1 cellular context compared by ENCODE assay signal in genomic region chr1:3115275-3116149, GRCh38.
TF ChIP-seq lines count a peak whose summit lies in the region.

No MANE protein-coding gene starts in this region.

TF ChIP-seq in HepG2, 621 proteins besides CTCF, POLR2A, EP300 and RAD21 (continued from another document and continues in another):
- TF ChIP-seq, protein P1, sequence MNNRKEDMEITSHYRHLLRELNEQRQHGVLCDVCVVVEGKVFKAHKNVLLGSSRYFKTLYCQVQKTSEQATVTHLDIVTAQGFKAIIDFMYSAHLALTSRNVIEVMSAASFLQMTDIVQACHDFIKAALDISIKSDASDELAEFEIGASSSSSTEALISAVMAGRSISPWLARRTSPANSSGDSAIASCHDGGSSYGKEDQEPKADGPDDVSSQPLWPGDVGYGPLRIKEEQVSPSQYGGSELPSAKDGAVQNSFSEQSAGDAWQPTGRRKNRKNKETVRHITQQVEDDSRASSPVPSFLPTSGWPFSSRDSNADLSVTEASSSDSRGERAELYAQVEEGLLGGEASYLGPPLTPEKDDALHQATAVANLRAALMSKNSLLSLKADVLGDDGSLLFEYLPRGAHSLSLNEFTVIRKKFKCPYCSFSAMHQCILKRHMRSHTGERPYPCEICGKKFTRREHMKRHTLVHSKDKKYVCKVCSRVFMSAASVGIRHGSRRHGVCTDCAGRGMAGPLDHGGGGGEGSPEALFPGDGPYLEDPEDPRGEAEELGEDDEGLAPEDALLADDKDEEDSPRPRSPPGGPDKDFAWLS (CRISPR knock-in tag; IDR thresholded peaks at IDR 0.05; ENCODE audit: borderline replicate concordance) = no peak
- no peak; the same call in 1 of the 2 replicates for TF ChIP-seq ZNF143 (CRISPR knock-in tag; IDR thresholded peaks at IDR 0.05)
- TF ChIP-seq HDAC1 (CRISPR knock-in tag; IDR thresholded peaks at IDR 0.05) = peak; percentile 91
- TF ChIP-seq POGK (CRISPR knock-in tag; conservative IDR thresholded peaks at IDR 0.05) = peak; percentile 63; the same call in 1 of the 2 replicates
- peak; percentile 75 for TF ChIP-seq ZNF263 (CRISPR knock-in tag; IDR thresholded peaks at IDR 0.05)
- TF ChIP-seq MYPOP (CRISPR knock-in tag; IDR thresholded peaks at IDR 0.05) = no peak
- TF ChIP-seq PAX8 (CRISPR knock-in tag; IDR thresholded peaks at IDR 0.05; ENCODE audit: borderline replicate concordance) = no peak
- TF ChIP-seq, protein P2, sequence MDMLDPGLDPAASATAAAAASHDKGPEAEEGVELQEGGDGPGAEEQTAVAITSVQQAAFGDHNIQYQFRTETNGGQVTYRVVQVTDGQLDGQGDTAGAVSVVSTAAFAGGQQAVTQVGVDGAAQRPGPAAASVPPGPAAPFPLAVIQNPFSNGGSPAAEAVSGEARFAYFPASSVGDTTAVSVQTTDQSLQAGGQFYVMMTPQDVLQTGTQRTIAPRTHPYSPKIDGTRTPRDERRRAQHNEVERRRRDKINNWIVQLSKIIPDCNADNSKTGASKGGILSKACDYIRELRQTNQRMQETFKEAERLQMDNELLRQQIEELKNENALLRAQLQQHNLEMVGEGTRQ (IDR thresholded peaks at IDR 0.05; ENCODE audit: low read depth, low read length) = no peak
- TF ChIP-seq, protein P2 (CRISPR knock-in tag; IDR thresholded peaks at IDR 0.05; ENCODE audit: borderline replicate concordance) = peak; percentile 39; the same call in 1 of the 2 replicates
- no peak for TF ChIP-seq CHD2 (IDR thresholded peaks at IDR 0.05; ENCODE audit: low read depth, low read length)
- TF ChIP-seq MAF1 (CRISPR knock-in tag; IDR thresholded peaks at IDR 0.05; ENCODE audit: borderline replicate concordance) = no peak
- no peak for TF ChIP-seq FLYWCH1 (CRISPR knock-in tag; IDR thresholded peaks at IDR 0.05)
- no peak for TF ChIP-seq SATB2 (CRISPR knock-in tag; IDR thresholded peaks at IDR 0.05)
- no peak for TF ChIP-seq ZSCAN20 (CRISPR knock-in tag; IDR thresholded peaks at IDR 0.05; ENCODE audit: borderline replicate concordance)
- TF ChIP-seq ZFP62 (CRISPR knock-in tag; IDR thresholded peaks at IDR 0.05) = no peak
- TF ChIP-seq KDM6A (CRISPR knock-in tag; IDR thresholded peaks at IDR 0.05; ENCODE audit: low read depth) = 0 out of 2 replicates have a peak, but pooled peaks have one; percentile 27
- no peak for TF ChIP-seq TERF1 (CRISPR knock-in tag; IDR thresholded peaks at IDR 0.05)
- TF ChIP-seq ZNF10 (CRISPR knock-in tag; IDR thresholded peaks at IDR 0.05; ENCODE audit: borderline replicate concordance, low read depth) = no peak
- TF ChIP-seq ZBTB49 (CRISPR knock-in tag; IDR thresholded peaks at IDR 0.05; ENCODE audit: borderline replicate concordance) = no peak
- peak; percentile 44; the same call in 1 of the 2 replicates for TF ChIP-seq NR2F6 (IDR thresholded peaks at IDR 0.05)
- 0 out of 2 replicates have a peak, but pooled peaks have one; percentile 32 for TF ChIP-seq NR2F6 (CRISPR knock-in tag; IDR thresholded peaks at IDR 0.05)
- TF ChIP-seq PRDM4 (CRISPR knock-in tag; IDR thresholded peaks at IDR 0.05; ENCODE audit: borderline replicate concordance) = no peak
- peak; percentile 20 for TF ChIP-seq XRCC5 (optimal IDR thresholded peaks at IDR 0.05; ENCODE audit: low read length)
- peak; percentile 53; the same call in 1 of the 2 replicates for TF ChIP-seq MIXL1 (CRISPR knock-in tag; IDR thresholded peaks at IDR 0.05)
- TF ChIP-seq, protein P3, sequence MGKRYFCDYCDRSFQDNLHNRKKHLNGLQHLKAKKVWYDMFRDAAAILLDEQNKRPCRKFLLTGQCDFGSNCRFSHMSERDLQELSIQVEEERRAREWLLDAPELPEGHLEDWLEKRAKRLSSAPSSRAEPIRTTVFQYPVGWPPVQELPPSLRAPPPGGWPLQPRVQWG (CRISPR knock-in tag; IDR thresholded peaks at IDR 0.05; ENCODE audit: borderline replicate concordance, low read depth) = no peak
- TF ChIP-seq HNRNPL (IDR thresholded peaks at IDR 0.05; ENCODE audit: low read depth, low read length) = peak; percentile 91
- TF ChIP-seq, protein P4, sequence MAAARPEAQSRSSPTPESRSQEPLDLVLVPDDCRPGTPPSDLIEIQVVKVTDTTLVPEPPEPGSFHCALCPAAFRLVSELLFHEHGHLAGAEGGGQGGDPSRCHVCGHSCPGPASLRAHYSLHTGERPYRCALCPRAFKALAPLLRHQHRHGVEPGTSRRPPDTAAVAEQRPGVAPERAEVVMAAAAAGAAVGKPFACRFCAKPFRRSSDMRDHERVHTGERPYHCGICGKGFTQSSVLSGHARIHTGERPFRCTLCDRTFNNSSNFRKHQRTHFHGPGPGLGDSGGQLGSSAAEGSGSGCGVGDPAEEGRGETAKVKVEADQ (CRISPR knock-in tag; IDR thresholded peaks at IDR 0.05; ENCODE audit: borderline replicate concordance) = no peak; the same call in 1 of the 2 replicates
- no peak for TF ChIP-seq MBNL3 (CRISPR knock-in tag; conservative IDR thresholded peaks at IDR 0.05)
- TF ChIP-seq ZFP36 (IDR thresholded peaks at IDR 0.05; ENCODE audit: borderline replicate concordance, low read depth, low read length, partially characterized antibody) = no peak
- TF ChIP-seq CBX5 (CRISPR knock-in tag; IDR thresholded peaks at IDR 0.05; ENCODE audit: borderline replicate concordance) = no peak
- TF ChIP-seq ESRRA (CRISPR knock-in tag; IDR thresholded peaks at IDR 0.05; ENCODE audit: low read depth) = no peak; the same call in 1 of the 2 replicates
- TF ChIP-seq ZNF703 (CRISPR knock-in tag; IDR thresholded peaks at IDR 0.05; ENCODE audit: borderline replicate concordance) = no peak
- no peak for TF ChIP-seq GMEB1 (CRISPR knock-in tag; IDR thresholded peaks at IDR 0.05; ENCODE audit: borderline replicate concordance)
- TF ChIP-seq, protein P5, sequence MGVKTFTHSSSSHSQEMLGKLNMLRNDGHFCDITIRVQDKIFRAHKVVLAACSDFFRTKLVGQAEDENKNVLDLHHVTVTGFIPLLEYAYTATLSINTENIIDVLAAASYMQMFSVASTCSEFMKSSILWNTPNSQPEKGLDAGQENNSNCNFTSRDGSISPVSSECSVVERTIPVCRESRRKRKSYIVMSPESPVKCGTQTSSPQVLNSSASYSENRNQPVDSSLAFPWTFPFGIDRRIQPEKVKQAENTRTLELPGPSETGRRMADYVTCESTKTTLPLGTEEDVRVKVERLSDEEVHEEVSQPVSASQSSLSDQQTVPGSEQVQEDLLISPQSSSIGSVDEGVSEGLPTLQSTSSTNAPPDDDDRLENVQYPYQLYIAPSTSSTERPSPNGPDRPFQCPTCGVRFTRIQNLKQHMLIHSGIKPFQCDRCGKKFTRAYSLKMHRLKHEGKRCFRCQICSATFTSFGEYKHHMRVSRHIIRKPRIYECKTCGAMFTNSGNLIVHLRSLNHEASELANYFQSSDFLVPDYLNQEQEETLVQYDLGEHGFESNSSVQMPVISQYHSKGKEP (CRISPR knock-in tag; IDR thresholded peaks at IDR 0.05) = no peak
- no peak for TF ChIP-seq SMAD9 (CRISPR knock-in tag; IDR thresholded peaks at IDR 0.05)
- TF ChIP-seq ZSCAN25 (CRISPR knock-in tag; IDR thresholded peaks at IDR 0.05) = peak; percentile 72
- TF ChIP-seq DBP (CRISPR knock-in tag; IDR thresholded peaks at IDR 0.05; ENCODE audit: not compliant biosample characterization) = no peak
- no peak for TF ChIP-seq ZBTB21 (CRISPR knock-in tag; IDR thresholded peaks at IDR 0.05)
- TF ChIP-seq PAF1 (CRISPR knock-in tag; IDR thresholded peaks at IDR 0.05) = no peak
- peak in 1 of 2 experiments; percentile 17; a peak in 1 of 4 replicates for TF ChIP-seq NR2F1 (CRISPR knock-in tag; IDR thresholded peaks at IDR 0.05)
- TF ChIP-seq, protein P6, sequence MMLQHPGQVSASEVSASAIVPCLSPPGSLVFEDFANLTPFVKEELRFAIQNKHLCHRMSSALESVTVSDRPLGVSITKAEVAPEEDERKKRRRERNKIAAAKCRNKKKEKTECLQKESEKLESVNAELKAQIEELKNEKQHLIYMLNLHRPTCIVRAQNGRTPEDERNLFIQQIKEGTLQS (CRISPR knock-in tag; IDR thresholded peaks at IDR 0.05) = no peak
- no peak; the same call in 1 of the 2 replicates for TF ChIP-seq SPEN (CRISPR knock-in tag; IDR thresholded peaks at IDR 0.05; ENCODE audit: low read depth)
- TF ChIP-seq SNRNP70 (IDR thresholded peaks at IDR 0.05; ENCODE audit: low read depth, low read length) = no peak
